15 cellular contexts compared by ENCODE assay signal in the genomic region with DNA sequence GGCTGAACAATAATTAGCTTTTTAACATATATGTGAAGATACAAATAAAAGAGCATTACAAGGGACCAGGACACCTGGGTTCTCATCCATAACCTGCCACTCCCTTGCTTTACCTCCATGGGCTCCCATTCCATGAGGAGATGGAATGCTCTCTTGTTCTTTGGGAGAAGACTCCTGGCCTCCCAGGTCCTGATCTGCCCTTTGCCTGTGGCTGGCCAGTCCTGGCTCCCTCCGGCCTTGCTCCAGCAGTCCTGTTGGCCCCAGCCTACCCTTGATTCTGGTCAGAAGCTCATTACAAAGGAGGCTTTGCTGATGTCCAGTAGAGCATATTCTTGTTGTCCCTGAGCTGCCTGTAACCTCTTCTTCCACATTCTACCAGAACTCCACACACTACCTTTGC.
A peak's percentile ranks its signal among the peaks of the same experiment; 100 is the strongest.
DNase-seq lines count a peak whose midpoint lies in the region; ATAC-seq and TF ChIP-seq lines count a peak whose summit lies in the region.
"Had no signal": no experiment of that assay in that cellular context is flagged by ENCODE, and none has a peak within 500 bp of the region (broad histone marks: within the 10 kb centered on the region; RNA-seq: fewer than 3 reads in every experiment).

No MANE protein-coding gene starts in this region.

- H2AFZ ChIP-seq in GM23338 (no peak overlapping the region), OCI-LY3 (ENCODE audit: low read depth, low read length) (no peak overlapping the region)

- H3K4me1 Mint-ChIP-seq in GM23338, result peaks cover 52% of the 10 kb centered on the region
- peaks cover 27% of the 10 kb centered on the region for H3K4me1 Mint-ChIP-seq in stimulated activated memory B cell treated with anti-CD40 and anti-IgM and Interleukin-4, amounts not matched to agents 10 μg/mL and 1 μg/mL and 100 μg/mL, for 72 hours
- H3K4me1 Mint-ChIP-seq: CD4-positive, alpha-beta memory T cell had no signal

- no peak overlapping the region for H3K4me3 Mint-ChIP-seq in GM23338
- no peak overlapping the region for H3K4me3 Mint-ChIP-seq in stimulated activated memory B cell treated with anti-CD40 and anti-IgM and Interleukin-4, amounts not matched to agents 10 μg/mL and 1 μg/mL and 100 μg/mL, for 72 hours
- H3K4me3 Mint-ChIP-seq: CD4-positive, alpha-beta memory T cell had no signal

- no peaks in the 10 kb centered on the region for H3F3A ChIP-seq in GM23338 (replicated peaks; ENCODE audit: low read depth)

- peaks cover 45% of the 10 kb centered on the region for H3K79me2 ChIP-seq in GM23338 (replicated peaks; ENCODE audit: insufficient read depth)
- H3K79me2 ChIP-seq in OCI-LY3 (ENCODE audit: low read length), result no peaks in the 10 kb centered on the region

- no peak overlapping the region for H3K9ac ChIP-seq in OCI-LY3 (ENCODE audit: low read length)

- H3K4me2 ChIP-seq in GM23338, result no peak overlapping the region
- no peak overlapping the region for H3K4me2 ChIP-seq in OCI-LY3 (ENCODE audit: low read length)
- H3K4me2 ChIP-seq: A549 had no signal

- peaks cover 9% of the 10 kb centered on the region for H3K27me3 Mint-ChIP-seq in GM23338 (ENCODE audit: insufficient read depth, low read depth, poor library complexity)
- H3K27me3 Mint-ChIP-seq in stimulated activated memory B cell treated with anti-CD40 and anti-IgM and Interleukin-4, amounts not matched to agents 10 μg/mL and 1 μg/mL and 100 μg/mL, for 72 hours, result no peaks in the 10 kb centered on the region

- no peak for DNase-seq in GM23338 (ENCODE audit: low spot score)
- DNase-seq in islet precursor cell, result peak; percentile 32
- DNase-seq in GDM1 (lab: John Stamatoyannopoulos, UW), result no peak
- DNase-seq: BE2C; CD4-positive, alpha-beta memory T cell; COR-L47; DMS153; EL had no signal

- H3K9me3 ChIP-seq in OCI-LY3 (ENCODE audit: insufficient read depth, low read length), result no peaks in the 10 kb centered on the region
- H3K9me3 ChIP-seq: A549, BE2C, HAP-1 had no signal

- H3K4me1 ChIP-seq in GM23338 (ENCODE audit: insufficient read depth), result peaks cover 19% of the 10 kb centered on the region
- H3K4me1 ChIP-seq in OCI-LY3 (ENCODE audit: low read length), result peaks cover 27% of the 10 kb centered on the region
- H3K4me1 ChIP-seq: A549, BE2C had no signal

- H3K27ac ChIP-seq in GM23338 (ENCODE audit: low read depth), result peak overlapping the region; percentile 32; the same call in 1 of the 2 replicates
- H3K27ac ChIP-seq in OCI-LY3 (ENCODE audit: low read length), result peak overlapping the region; percentile 80; the same call in 1 of the 2 replicates
- H3K27ac ChIP-seq: A549, C4-2B had no signal

- H3K4me3 ChIP-seq in GM23338 (no peak overlapping the region), OCI-LY3 (ENCODE audit: low read length) (no peak overlapping the region)
- H3K4me3 ChIP-seq: A549, HAP-1 had no signal

- H3K36me3 ChIP-seq in GM23338 (ENCODE audit: insufficient read depth) (peaks cover 14% of the 10 kb centered on the region), OCI-LY3 (replicated peaks; ENCODE audit: low read depth, low read length) (peaks cover 3% of the 10 kb centered on the region)
- H3K36me3 ChIP-seq: BE2C had no signal

- H3K9me2 ChIP-seq in GM23338 (ENCODE audit: insufficient read depth), result 0 out of 2 replicates have a peak, but pooled peaks cover 4% of the 10 kb centered on the region

- H3K27me3 ChIP-seq in GM23338 (ENCODE audit: insufficient read depth) (no peaks in the 10 kb centered on the region), OCI-LY3 (ENCODE audit: low read depth, low read length) (no peaks in the 10 kb centered on the region)
- H3K27me3 ChIP-seq: BE2C had no signal

- no peak overlapping the region for H3K27ac Mint-ChIP-seq in GM23338
- H3K27ac Mint-ChIP-seq in stimulated activated memory B cell treated with anti-CD40 and anti-IgM and Interleukin-4, amounts not matched to agents 10 μg/mL and 1 μg/mL and 100 μg/mL, for 72 hours, result peak overlapping the region; percentile 76

- peaks cover 75% of the 10 kb centered on the region for H3K36me3 Mint-ChIP-seq in GM23338 (ENCODE audit: low read depth)
- H3K36me3 Mint-ChIP-seq in stimulated activated memory B cell treated with anti-CD40 and anti-IgM and Interleukin-4, amounts not matched to agents 10 μg/mL and 1 μg/mL and 100 μg/mL, for 72 hours, result peaks cover 32% of the 10 kb centered on the region
- H3K36me3 Mint-ChIP-seq: CD4-positive, alpha-beta memory T cell had no signal

- peaks cover 32% of the 10 kb centered on the region for H4K20me1 ChIP-seq in GM23338 (replicated peaks; ENCODE audit: insufficient read depth)
- H4K20me1 ChIP-seq in OCI-LY3 (ENCODE audit: insufficient read depth, low read length), result no peaks in the 10 kb centered on the region

- no peak for ATAC-seq in GM23338
- no peak for ATAC-seq in stimulated activated memory B cell treated with anti-CD40 and anti-IgM and Interleukin-4, amounts not matched to agents 10 μg/mL and 1 μg/mL and 100 μg/mL, for 72 hours
- no peak for ATAC-seq in HG03139 (IDR thresholded peaks at IDR 0.05; ENCODE audit: unreplicated experiment)
- ATAC-seq: A549, HepG2 had no signal

- H3K9me3 Mint-ChIP-seq in GM23338, result no peaks in the 10 kb centered on the region
- no peaks in the 10 kb centered on the region for H3K9me3 Mint-ChIP-seq in stimulated activated memory B cell treated with anti-CD40 and anti-IgM and Interleukin-4, amounts not matched to agents 10 μg/mL and 1 μg/mL and 100 μg/mL, for 72 hours
- H3K9me3 Mint-ChIP-seq: CD4-positive, alpha-beta memory T cell had no signal

- TF ChIP-seq CTCF in GM23338 (conservative IDR thresholded peaks at IDR 0.05; ENCODE audit: low read depth in 2 of 2), result no peak
- no peak for TF ChIP-seq CTCF in OCI-LY3 (IDR thresholded peaks at IDR 0.05; ENCODE audit: low read depth, low read length)

TF ChIP-seq in GM23338, 12 proteins besides CTCF, POLR2A, EP300 and RAD21:
- TF ChIP-seq STAT1 (IDR thresholded peaks at IDR 0.05; ENCODE audit: unreplicated experiment), result no peak
